11 cellular contexts compared by ENCODE assay signal in the genomic region with DNA sequence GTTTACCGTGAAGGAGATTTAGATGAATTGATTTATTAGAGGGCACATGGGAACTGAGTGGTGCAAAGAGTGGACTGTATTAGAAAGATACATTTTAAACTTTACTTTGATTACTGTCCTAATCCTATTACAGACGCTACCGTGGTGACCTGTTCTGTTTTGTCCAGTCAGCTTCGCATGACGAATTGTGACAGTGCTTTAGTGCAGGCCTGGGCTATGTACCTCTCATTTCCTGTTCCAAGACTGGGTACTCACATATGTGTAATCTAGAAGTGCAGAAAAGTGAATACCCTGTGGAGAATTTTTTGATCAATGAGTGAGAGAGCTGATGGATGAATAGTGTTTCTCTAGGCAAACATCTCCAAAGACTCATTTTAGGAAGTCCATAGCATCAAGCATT.
"Had no signal": no experiment of that assay in that cellular context is flagged by ENCODE, and none has a peak within 500 bp of the region (broad histone marks: within the 10 kb centered on the region; RNA-seq: fewer than 3 reads in every experiment).

No MANE protein-coding gene starts in this region.

- DNase-seq: GM23248, GOT3, H7, H9, HCEC 1CT, HFFc6 had no signal

- H3K4me3 ChIP-seq: GM23248, GM23338, HAP-1 had no signal

- H3K4me1 ChIP-seq: HAP-1 had no signal

- H3K4me2 ChIP-seq: GM23338 had no signal

- H2AFZ ChIP-seq: GM23248, GM23338 had no signal

- H3K27ac ChIP-seq: GM23248 had no signal

- H3K9me3 ChIP-seq: HAP-1 had no signal

- H3K36me3 ChIP-seq: HAP-1 had no signal

- ATAC-seq: GM23338, HCT116 had no signal

- FAIRE-seq: H1, H54 had no signal
